In the genomic region with DNA sequence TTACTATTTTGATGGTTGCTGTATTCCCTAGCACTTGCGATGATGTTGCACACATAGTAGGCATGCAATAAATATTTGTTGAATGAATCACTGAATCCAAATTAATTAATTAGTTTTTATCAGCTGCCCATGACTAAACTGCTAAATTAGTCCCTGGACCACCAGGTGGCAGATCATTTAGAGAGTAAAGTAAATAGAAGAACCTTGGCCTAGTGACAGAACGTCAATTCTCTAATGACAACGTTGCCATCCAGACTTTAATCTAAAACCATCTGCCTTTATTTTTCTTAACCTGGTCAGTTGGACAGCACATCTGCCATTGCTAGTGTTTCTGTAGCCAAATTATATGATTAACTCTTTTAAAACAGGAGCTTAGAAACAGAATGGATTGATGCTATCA, we compare ENCODE assay signal across 1 cellular context.
TF ChIP-seq lines count a peak whose summit lies in the region.

No MANE protein-coding gene starts in this region.

TF ChIP-seq in GM23338, 12 proteins besides CTCF, POLR2A, EP300 and RAD21 (continued from another document):
- TF ChIP-seq, protein P1, sequence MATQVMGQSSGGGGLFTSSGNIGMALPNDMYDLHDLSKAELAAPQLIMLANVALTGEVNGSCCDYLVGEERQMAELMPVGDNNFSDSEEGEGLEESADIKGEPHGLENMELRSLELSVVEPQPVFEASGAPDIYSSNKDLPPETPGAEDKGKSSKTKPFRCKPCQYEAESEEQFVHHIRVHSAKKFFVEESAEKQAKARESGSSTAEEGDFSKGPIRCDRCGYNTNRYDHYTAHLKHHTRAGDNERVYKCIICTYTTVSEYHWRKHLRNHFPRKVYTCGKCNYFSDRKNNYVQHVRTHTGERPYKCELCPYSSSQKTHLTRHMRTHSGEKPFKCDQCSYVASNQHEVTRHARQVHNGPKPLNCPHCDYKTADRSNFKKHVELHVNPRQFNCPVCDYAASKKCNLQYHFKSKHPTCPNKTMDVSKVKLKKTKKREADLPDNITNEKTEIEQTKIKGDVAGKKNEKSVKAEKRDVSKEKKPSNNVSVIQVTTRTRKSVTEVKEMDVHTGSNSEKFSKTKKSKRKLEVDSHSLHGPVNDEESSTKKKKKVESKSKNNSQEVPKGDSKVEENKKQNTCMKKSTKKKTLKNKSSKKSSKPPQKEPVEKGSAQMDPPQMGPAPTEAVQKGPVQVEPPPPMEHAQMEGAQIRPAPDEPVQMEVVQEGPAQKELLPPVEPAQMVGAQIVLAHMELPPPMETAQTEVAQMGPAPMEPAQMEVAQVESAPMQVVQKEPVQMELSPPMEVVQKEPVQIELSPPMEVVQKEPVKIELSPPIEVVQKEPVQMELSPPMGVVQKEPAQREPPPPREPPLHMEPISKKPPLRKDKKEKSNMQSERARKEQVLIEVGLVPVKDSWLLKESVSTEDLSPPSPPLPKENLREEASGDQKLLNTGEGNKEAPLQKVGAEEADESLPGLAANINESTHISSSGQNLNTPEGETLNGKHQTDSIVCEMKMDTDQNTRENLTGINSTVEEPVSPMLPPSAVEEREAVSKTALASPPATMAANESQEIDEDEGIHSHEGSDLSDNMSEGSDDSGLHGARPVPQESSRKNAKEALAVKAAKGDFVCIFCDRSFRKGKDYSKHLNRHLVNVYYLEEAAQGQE (IDR thresholded peaks at IDR 0.05; ENCODE audit: unreplicated experiment), result no peak
- TF ChIP-seq EZH2 (IDR thresholded peaks at IDR 0.05; ENCODE audit: low read depth, unreplicated experiment) (no peak), NANOG (IDR thresholded peaks at IDR 0.05; ENCODE audit: borderline replicate concordance) (no peak), ZNF114 (CRISPR knock-in tag; IDR thresholded peaks at IDR 0.05) (no peak), CREB1 (CRISPR knock-in tag; IDR thresholded peaks at IDR 0.05; ENCODE audit: low read depth) (no peak), ZNF331 (CRISPR knock-in tag; IDR thresholded peaks at IDR 0.05; ENCODE audit: low read depth) (no peak), JUNB (IDR thresholded peaks at IDR 0.05; ENCODE audit: unreplicated experiment) (no peak)
- TF ChIP-seq, protein P2, sequence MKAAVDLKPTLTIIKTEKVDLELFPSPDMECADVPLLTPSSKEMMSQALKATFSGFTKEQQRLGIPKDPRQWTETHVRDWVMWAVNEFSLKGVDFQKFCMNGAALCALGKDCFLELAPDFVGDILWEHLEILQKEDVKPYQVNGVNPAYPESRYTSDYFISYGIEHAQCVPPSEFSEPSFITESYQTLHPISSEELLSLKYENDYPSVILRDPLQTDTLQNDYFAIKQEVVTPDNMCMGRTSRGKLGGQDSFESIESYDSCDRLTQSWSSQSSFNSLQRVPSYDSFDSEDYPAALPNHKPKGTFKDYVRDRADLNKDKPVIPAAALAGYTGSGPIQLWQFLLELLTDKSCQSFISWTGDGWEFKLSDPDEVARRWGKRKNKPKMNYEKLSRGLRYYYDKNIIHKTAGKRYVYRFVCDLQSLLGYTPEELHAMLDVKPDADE (IDR thresholded peaks at IDR 0.05), result no peak
